8 cellular contexts compared by ENCODE assay signal in the genomic region with DNA sequence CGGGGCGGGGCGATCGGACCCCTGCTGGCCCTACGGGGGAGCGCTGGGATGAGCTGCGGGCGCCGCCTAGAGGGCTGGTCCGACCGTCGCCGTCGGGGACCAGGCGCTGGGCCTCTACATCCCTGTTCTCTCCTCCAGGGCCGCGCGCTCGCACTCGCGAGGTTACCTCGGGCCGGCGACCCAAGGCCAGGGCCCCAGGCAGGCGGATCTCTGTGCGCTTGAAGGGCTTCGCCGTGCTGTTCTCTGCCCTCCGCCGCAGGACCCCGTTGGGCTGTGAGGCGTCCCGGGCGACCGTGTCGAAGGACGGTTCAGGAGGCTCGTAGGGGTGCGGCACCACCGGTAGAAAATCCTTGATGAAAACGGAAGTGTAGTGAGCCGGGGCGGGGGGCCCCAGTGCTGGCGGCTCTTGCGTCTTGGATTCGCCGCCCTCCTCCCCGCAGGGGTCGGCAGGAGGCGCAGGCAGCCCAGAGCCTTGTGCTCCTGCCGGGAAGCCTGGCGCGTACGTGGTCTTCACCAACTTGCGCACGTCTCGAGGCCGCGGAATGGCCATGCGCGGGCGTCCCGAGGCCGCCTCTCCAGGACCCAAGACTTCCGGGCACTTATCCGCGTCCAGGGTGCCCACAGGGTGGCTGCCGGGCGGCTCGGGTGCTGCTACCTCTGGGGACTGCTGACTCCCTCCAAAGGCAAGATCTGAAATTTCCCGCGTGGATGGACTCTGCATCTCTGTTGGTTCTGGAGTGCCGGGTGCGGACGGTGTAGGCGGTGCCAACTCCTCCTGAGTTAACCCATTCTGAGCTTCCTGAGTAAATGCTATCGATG. TPM values are rescaled to one million over a fixed set of nuclear protein-coding genes. Genes with fewer than 3 reads are reported as not detected.
DNase-seq lines count a peak whose midpoint lies in the region; TF ChIP-seq lines count a peak whose summit lies in the region.

No MANE protein-coding gene starts in this region.

- no peak overlapping the region for H3K27ac ChIP-seq in duodenal mucosa (ENCODE audit: low read depth, low read length)

- no peaks in the 10 kb centered on the region for H3K36me3 ChIP-seq in H7 (replicated peaks; ENCODE audit: control insufficient read depth, insufficient read depth, low read length)
- no peaks in the 10 kb centered on the region for H3K36me3 ChIP-seq in duodenal mucosa (ENCODE audit: control insufficient read depth in 1 of 2, insufficient read depth in 2 of 2, low read length in 2 of 2)

- TF ChIP-seq CTCF in GM12874 (IDR thresholded peaks at IDR 0.05; ENCODE audit: insufficient read depth, low read depth, low read length): peak; percentile 98

- H3K4me3 ChIP-seq in H7 (ENCODE audit: insufficient read depth, low read depth, low read length) (peak overlapping the region; percentile 65), duodenal mucosa (ENCODE audit: low read depth in 1 of 2, low read length in 2 of 2) (peak overlapping the region; percentile 74 to 75), mononuclear cell (ENCODE audit: low read length) (peak overlapping the region; percentile 54)

- DNase-seq in H7: peak; percentile 97
- DNase-seq in NAMALWA (ENCODE audit: low spot score): peak; percentile 92
- DNase-seq in activated CD4-positive, alpha-beta T cell treated with anti-CD3 and anti-CD28 coated beads for 48 hours: peak; percentile 92
- DNase-seq in stimulated activated CD8-positive, alpha-beta memory T cell treated with anti-CD3 and anti-CD28 coated beads, Interleukin-7, amount 100 ng/mL, for 48 hours (ENCODE audit: extremely low read depth in 1 of 2, low read depth in 1 of 2): peak; percentile 78 to 84
- DNase-seq in cerebellar nuclear complex (lab: John Stamatoyannopoulos, UW): no peak

- H3K9me3 ChIP-seq in duodenal mucosa (ENCODE audit: control insufficient read depth in 1 of 2, low read length in 2 of 2): no peaks in the 10 kb centered on the region
- H3K9me3 ChIP-seq in mononuclear cell (ENCODE audit: low read depth, low read length): no peaks in the 10 kb centered on the region

- H3K27me3 ChIP-seq in H7 (ENCODE audit: control insufficient read depth, insufficient read depth, low read length) (peaks cover 31% of the 10 kb centered on the region), duodenal mucosa (ENCODE audit: control insufficient read depth in 1 of 2, insufficient read depth in 2 of 2, low read length in 2 of 2) (peaks cover 0 to 10% of the 10 kb centered on the region in 2 donors), mononuclear cell (ENCODE audit: insufficient read depth, low read length) (peaks cover 10% of the 10 kb centered on the region)

- H3K9ac ChIP-seq in duodenal mucosa (ENCODE audit: low read depth in 1 of 2, low read length in 2 of 2): peak overlapping the region; percentile 59 to 78

- peaks cover 28 to 51% of the 10 kb centered on the region in 2 donors for H3K4me1 ChIP-seq in duodenal mucosa (ENCODE audit: control insufficient read depth in 1 of 2, insufficient read depth in 2 of 2, low read length in 2 of 2)
- peaks cover 65% of the 10 kb centered on the region for H3K4me1 ChIP-seq in mononuclear cell (ENCODE audit: insufficient read depth, low read length)

RNA-seq across cellular contexts. Expression of a gene that starts 2.0 kb away (rescaled TPM):
- 1.4 and 1.7 TPM in 2 replicates for total RNA-seq in H7 (2014; rRNA removed; shearing (Covaris generic))
- 0.21 TPM for total RNA-seq in mononuclear cell

RNA-seq across cellular contexts. Expression of a gene that starts 3.2 kb away (rescaled TPM):
- 0.18 TPM in 1 of 2 replicates, not detected in the other for total RNA-seq in H7 (2014; rRNA removed; shearing (Covaris generic))
- 2.9 TPM for total RNA-seq in mononuclear cell

RNA-seq across cellular contexts. Expression of a gene that starts 9.8 kb away (rescaled TPM):
- total RNA-seq in H7 (2014; rRNA removed; shearing (Covaris generic)): not detected in 2 replicates
- total RNA-seq in mononuclear cell: not detected

RNA-seq across cellular contexts. Expression of a gene that starts 11.0 kb away (rescaled TPM):
- total RNA-seq in H7 (2014; rRNA removed; shearing (Covaris generic)): 7.7 and 8.6 TPM in 2 replicates
- 1.3 TPM for total RNA-seq in mononuclear cell

RNA-seq across cellular contexts. Expression of a gene that starts 46.4 kb away (rescaled TPM):
- 6.3 and 9.8 TPM in 2 replicates for total RNA-seq in H7 (2014; rRNA removed; shearing (Covaris generic))
- 2.2 TPM for total RNA-seq in mononuclear cell

Comparison
In these comparisons a context has a peak if more than half of its experiments do, and no peak if none do; other contexts are left out.
1. DNase-seq: peak in H7 (single experiment), NAMALWA (single experiment), activated CD4-positive, alpha-beta T cell treated with anti-CD3 and anti-CD28 coated beads for 48 hours (single experiment) and stimulated activated CD8-positive, alpha-beta memory T cell treated with anti-CD3 and anti-CD28 coated beads, Interleukin-7, amount 100 ng/mL, for 48 hours (2 of 2); none in cerebellar nuclear complex (0 of 2).
2. Peak in every context shown above with its lines, with median percentiles within 50 percentile points of each other: H3K4me3 ChIP-seq.